1 cellular context compared by ENCODE assay signal in the genomic region with DNA sequence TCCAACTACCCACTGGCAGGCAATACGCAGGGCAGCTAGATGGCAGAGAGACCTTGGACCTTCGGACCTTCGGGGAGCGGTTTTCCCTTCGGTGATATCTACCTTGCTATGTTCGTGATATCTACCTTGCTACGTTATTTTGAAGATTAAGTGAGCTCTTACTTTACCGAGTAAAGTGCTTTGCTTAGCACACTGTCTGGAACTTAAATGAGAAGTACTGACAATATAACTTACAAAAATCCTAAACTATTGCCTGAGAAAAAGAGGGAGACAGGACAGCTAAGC.
A peak's percentile ranks its signal among the peaks of the same experiment; 100 is the strongest.
TF ChIP-seq lines count a peak whose summit lies in the region.

No MANE protein-coding gene starts in this region.

TF ChIP-seq in GM12878, 131 proteins besides CTCF, POLR2A, EP300 and RAD21 (continued from another document):
- TF ChIP-seq, protein P1, sequence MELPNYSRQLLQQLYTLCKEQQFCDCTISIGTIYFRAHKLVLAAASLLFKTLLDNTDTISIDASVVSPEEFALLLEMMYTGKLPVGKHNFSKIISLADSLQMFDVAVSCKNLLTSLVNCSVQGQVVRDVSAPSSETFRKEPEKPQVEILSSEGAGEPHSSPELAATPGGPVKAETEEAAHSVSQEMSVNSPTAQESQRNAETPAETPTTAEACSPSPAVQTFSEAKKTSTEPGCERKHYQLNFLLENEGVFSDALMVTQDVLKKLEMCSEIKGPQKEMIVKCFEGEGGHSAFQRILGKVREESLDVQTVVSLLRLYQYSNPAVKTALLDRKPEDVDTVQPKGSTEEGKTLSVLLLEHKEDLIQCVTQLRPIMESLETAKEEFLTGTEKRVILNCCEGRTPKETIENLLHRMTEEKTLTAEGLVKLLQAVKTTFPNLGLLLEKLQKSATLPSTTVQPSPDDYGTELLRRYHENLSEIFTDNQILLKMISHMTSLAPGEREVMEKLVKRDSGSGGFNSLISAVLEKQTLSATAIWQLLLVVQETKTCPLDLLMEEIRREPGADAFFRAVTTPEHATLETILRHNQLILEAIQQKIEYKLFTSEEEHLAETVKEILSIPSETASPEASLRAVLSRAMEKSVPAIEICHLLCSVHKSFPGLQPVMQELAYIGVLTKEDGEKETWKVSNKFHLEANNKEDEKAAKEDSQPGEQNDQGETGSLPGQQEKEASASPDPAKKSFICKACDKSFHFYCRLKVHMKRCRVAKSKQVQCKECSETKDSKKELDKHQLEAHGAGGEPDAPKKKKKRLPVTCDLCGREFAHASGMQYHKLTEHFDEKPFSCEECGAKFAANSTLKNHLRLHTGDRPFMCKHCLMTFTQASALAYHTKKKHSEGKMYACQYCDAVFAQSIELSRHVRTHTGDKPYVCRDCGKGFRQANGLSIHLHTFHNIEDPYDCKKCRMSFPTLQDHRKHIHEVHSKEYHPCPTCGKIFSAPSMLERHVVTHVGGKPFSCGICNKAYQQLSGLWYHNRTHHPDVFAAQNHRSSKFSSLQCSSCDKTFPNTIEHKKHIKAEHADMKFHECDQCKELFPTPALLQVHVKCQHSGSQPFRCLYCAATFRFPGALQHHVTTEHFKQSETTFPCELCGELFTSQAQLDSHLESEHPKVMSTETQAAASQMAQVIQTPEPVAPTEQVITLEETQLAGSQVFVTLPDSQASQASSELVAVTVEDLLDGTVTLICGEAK (IDR thresholded peaks at IDR 0.05; ENCODE audit: borderline replicate concordance): peak; percentile 15; the same call in 1 of the 2 replicates
- TF ChIP-seq IKZF2 (IDR thresholded peaks at IDR 0.05): peak in 1 of 2 experiments; percentile 1; a peak in 1 of 4 replicates
- TF ChIP-seq TARDBP (IDR thresholded peaks at IDR 0.05; ENCODE audit: borderline replicate concordance): no peak
- no peak for TF ChIP-seq ZNF24 (IDR thresholded peaks at IDR 0.05)
- TF ChIP-seq CBFB (IDR thresholded peaks at IDR 0.05; ENCODE audit: low read depth): peak; percentile 24; the same call in 1 of the 2 replicates
- no peak for TF ChIP-seq SUZ12 (IDR thresholded peaks at IDR 0.05; ENCODE audit: unreplicated experiment)
- TF ChIP-seq GATAD2B (conservative IDR thresholded peaks at IDR 0.05; ENCODE audit: low read depth): no peak
- TF ChIP-seq MEF2B (IDR thresholded peaks at IDR 0.05; ENCODE audit: partially characterized antibody, poor library complexity, severe bottlenecking): no peak
- TF ChIP-seq, protein P2, sequence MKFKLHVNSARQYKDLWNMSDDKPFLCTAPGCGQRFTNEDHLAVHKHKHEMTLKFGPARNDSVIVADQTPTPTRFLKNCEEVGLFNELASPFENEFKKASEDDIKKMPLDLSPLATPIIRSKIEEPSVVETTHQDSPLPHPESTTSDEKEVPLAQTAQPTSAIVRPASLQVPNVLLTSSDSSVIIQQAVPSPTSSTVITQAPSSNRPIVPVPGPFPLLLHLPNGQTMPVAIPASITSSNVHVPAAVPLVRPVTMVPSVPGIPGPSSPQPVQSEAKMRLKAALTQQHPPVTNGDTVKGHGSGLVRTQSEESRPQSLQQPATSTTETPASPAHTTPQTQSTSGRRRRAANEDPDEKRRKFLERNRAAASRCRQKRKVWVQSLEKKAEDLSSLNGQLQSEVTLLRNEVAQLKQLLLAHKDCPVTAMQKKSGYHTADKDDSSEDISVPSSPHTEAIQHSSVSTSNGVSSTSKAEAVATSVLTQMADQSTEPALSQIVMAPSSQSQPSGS (IDR thresholded peaks at IDR 0.05; ENCODE audit: low read length): peak; percentile 48; the same call in 1 of the 2 replicates
